1 cellular context compared by ENCODE assay signal in genomic region chr21:44939532-44940115, GRCh38.
TF ChIP-seq lines count a peak whose summit lies in the region.

SLX9 (plus strand) TSS chr21:44940029; CDS start chr21:44940058, 29 bp downstream.

TF ChIP-seq in HCT116, 20 proteins besides CTCF, POLR2A, EP300 and RAD21 (continued from another document):
- no peak for TF ChIP-seq REST (IDR thresholded peaks at IDR 0.05; ENCODE audit: low read depth)
- TF ChIP-seq EZH2 (IDR thresholded peaks at IDR 0.05): no peak
- peak; percentile 85 for TF ChIP-seq CBX3 (IDR thresholded peaks at IDR 0.05; ENCODE audit: low read depth)
- peak; percentile 85 for TF ChIP-seq SRF (IDR thresholded peaks at IDR 0.05; ENCODE audit: low read depth)
- TF ChIP-seq SIN3A (IDR thresholded peaks at IDR 0.05; ENCODE audit: low read depth): peak; percentile 79
- peak; percentile 62 for TF ChIP-seq SP1 (IDR thresholded peaks at IDR 0.05; ENCODE audit: low read depth)
- 0 out of 2 replicates have a peak, but pooled peaks have one; percentile 34 for TF ChIP-seq CEBPB (IDR thresholded peaks at IDR 0.05; ENCODE audit: low read depth)
- TF ChIP-seq EZH2phosphoT487 (IDR thresholded peaks at IDR 0.05; ENCODE audit: borderline replicate concordance): no peak
- no peak; the same call in 1 of the 2 replicates for TF ChIP-seq ELF1 (IDR thresholded peaks at IDR 0.05; ENCODE audit: borderline replicate concordance, low read depth)
- TF ChIP-seq EGR1 (IDR thresholded peaks at IDR 0.05; ENCODE audit: low read depth): peak; percentile 50; the same call in 1 of the 2 replicates
